2 cellular contexts compared by ENCODE assay signal in genomic region chr3:99900248-99900647, GRCh38.
TF ChIP-seq lines count a peak whose summit lies in the region.

No MANE protein-coding gene starts in this region.

TF ChIP-seq in IMR-90, 13 proteins besides CTCF, POLR2A, EP300 and RAD21:
- TF ChIP-seq RCOR1 (IDR thresholded peaks at IDR 0.05; ENCODE audit: insufficient replicate concordance, low read length): no peak
- TF ChIP-seq, protein P1, sequence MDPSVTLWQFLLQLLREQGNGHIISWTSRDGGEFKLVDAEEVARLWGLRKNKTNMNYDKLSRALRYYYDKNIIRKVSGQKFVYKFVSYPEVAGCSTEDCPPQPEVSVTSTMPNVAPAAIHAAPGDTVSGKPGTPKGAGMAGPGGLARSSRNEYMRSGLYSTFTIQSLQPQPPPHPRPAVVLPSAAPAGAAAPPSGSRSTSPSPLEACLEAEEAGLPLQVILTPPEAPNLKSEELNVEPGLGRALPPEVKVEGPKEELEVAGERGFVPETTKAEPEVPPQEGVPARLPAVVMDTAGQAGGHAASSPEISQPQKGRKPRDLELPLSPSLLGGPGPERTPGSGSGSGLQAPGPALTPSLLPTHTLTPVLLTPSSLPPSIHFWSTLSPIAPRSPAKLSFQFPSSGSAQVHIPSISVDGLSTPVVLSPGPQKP (IDR thresholded peaks at IDR 0.05; ENCODE audit: borderline replicate concordance, low read depth, low read length): no peak
- no peak for TF ChIP-seq RFX5 (IDR thresholded peaks at IDR 0.05; ENCODE audit: low read depth, low read length)
- TF ChIP-seq NFE2L2 (IDR thresholded peaks at IDR 0.05; ENCODE audit: low read depth, low read length): no peak
- no peak for TF ChIP-seq USF2 (IDR thresholded peaks at IDR 0.05; ENCODE audit: low read depth, low read length)
- no peak for TF ChIP-seq BHLHE40 (IDR thresholded peaks at IDR 0.05; ENCODE audit: low read depth, low read length)
- TF ChIP-seq CEBPB (IDR thresholded peaks at IDR 0.05; ENCODE audit: low read depth, low read length): no peak
- TF ChIP-seq MAZ (IDR thresholded peaks at IDR 0.05; ENCODE audit: borderline replicate concordance, low read depth, low read length): no peak
- TF ChIP-seq MAFK (IDR thresholded peaks at IDR 0.05; ENCODE audit: low read depth, low read length): no peak
- TF ChIP-seq CHD1 (IDR thresholded peaks at IDR 0.05; ENCODE audit: low read depth, low read length): no peak
- TF ChIP-seq FOS (IDR thresholded peaks at IDR 0.05; ENCODE audit: low read depth, low read length): no peak
- no peak for TF ChIP-seq MXI1 (IDR thresholded peaks at IDR 0.05; ENCODE audit: borderline replicate concordance, low read depth, low read length)

TF ChIP-seq in K562, 482 proteins besides CTCF, POLR2A, EP300 and RAD21:
- no peak for TF ChIP-seq TAF15 (IDR thresholded peaks at IDR 0.05; ENCODE audit: low read depth, low read length)
- no peak for TF ChIP-seq TEAD1 (CRISPR knock-in tag; IDR thresholded peaks at IDR 0.05)
- TF ChIP-seq, protein P2, sequence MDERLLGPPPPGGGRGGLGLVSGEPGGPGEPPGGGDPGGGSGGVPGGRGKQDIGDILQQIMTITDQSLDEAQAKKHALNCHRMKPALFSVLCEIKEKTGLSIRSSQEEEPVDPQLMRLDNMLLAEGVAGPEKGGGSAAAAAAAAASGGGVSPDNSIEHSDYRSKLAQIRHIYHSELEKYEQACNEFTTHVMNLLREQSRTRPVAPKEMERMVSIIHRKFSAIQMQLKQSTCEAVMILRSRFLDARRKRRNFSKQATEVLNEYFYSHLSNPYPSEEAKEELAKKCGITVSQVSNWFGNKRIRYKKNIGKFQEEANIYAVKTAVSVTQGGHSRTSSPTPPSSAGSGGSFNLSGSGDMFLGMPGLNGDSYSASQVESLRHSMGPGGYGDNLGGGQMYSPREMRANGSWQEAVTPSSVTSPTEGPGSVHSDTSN (CRISPR knock-in tag; IDR thresholded peaks at IDR 0.05; ENCODE audit: low read depth): no peak
- TF ChIP-seq, protein P2 (tag; conservative IDR thresholded peaks at IDR 0.05; ENCODE audit: low read depth): no peak
- TF ChIP-seq KDM1A (IDR thresholded peaks at IDR 0.05): 0 out of 4 replicates have a peak, but pooled peaks of 1 of the 2 experiments have one; percentile 6
- no peak for TF ChIP-seq YY1 (IDR thresholded peaks at IDR 0.05; ENCODE audit: borderline replicate concordance in 1 of 3, control insufficient read depth in 1 of 3, extremely low read depth in 1 of 3, insufficient read depth in 3 of 3, insufficient read length in 1 of 3, insufficient replicate concordance in 2 of 3, low read depth in 1 of 3, low read length in 2 of 3)
- peak; percentile 60 for TF ChIP-seq RBM25 (IDR thresholded peaks at IDR 0.05; ENCODE audit: low read depth, low read length, severe bottlenecking)
- TF ChIP-seq ARHGAP35 (IDR thresholded peaks at IDR 0.05; ENCODE audit: partially characterized antibody): no peak
- no peak for TF ChIP-seq SRSF7 (optimal IDR thresholded peaks at IDR 0.05; ENCODE audit: low read depth, low read length)
TF ChIP-seq in K562: peak in this region for 2.
